9 cellular contexts compared by ENCODE assay signal in genomic region chr16:20944861-20945390, GRCh38. TPM values are rescaled to one million over a fixed set of nuclear protein-coding genes. Genes with fewer than 3 reads are reported as not detected.
DNase-seq lines count a peak whose midpoint lies in the region; ATAC-seq, FAIRE-seq and TF ChIP-seq lines count a peak whose summit lies in the region.
"Had no signal": no experiment of that assay in that cellular context is flagged by ENCODE, and none has a peak within 500 bp of the region (broad histone marks: within the 10 kb centered on the region; RNA-seq: fewer than 3 reads in every experiment).

No MANE protein-coding gene starts in this region.

- peak; percentile 78 for ATAC-seq in activated CD4-positive, alpha-beta T cell treated with anti-CD3 and anti-CD28 coated beads for 36 hours
- ATAC-seq in GM21576 (IDR thresholded peaks at IDR 0.05; ENCODE audit: unreplicated experiment): no peak

- DNase-seq in activated T-cell treated with anti-CD3 and anti-CD28 coated beads for 48 hours (ENCODE audit: low read depth): peak; percentile 49
- no peak for DNase-seq in activated T-cell treated with anti-CD3 and anti-CD28 coated beads, Interleukin-2, amount 50 U/mL, for 1 hour
- DNase-seq in activated CD4-positive, alpha-beta T cell treated with anti-CD3 and anti-CD28 coated beads for 36 hours: peak; percentile 78
- DNase-seq in erythroblast (lab: John Stamatoyannopoulos, UW): peak; percentile 50 to 68
- DNase-seq in stimulated activated CD8-positive, alpha-beta memory T cell treated with anti-CD3 and anti-CD28 coated beads, Interleukin-7, amount 100 ng/mL, for 24 hours (ENCODE audit: low read depth): peak; percentile 13
- DNase-seq in mesothelial cell of epicardium (ENCODE audit: low spot score in 2 of 2, unreplicated experiment in 2 of 2): no peak
- DNase-seq in GM12891 (ENCODE audit: insufficient read length, low spot score): no peak
- DNase-seq: heart right ventricle had no signal

- H3K4me3 Mint-ChIP-seq in activated CD4-positive, alpha-beta T cell treated with anti-CD3 and anti-CD28 coated beads for 36 hours: no peak overlapping the region
- no peak overlapping the region for H3K4me3 Mint-ChIP-seq in mesothelial cell of epicardium

- no peaks in the 10 kb centered on the region for H3K9me3 Mint-ChIP-seq in activated CD4-positive, alpha-beta T cell treated with anti-CD3 and anti-CD28 coated beads for 36 hours (ENCODE audit: low read depth)
- H3K9me3 Mint-ChIP-seq in mesothelial cell of epicardium: no peaks in the 10 kb centered on the region

- intact Hi-C loops in activated CD4-positive, alpha-beta T cell treated with anti-CD3 and anti-CD28 coated beads for 36 hours (cut with DNase I, micrococcal nuclease): loop anchor here (1.0 to 5.0 kb wide), 5 partner anchors 34 to 357 kb away; partner anchors contain the start of genes DCUN1D3 (in 1 of the 2), LYRM1 (in 1 of the 2) and THUMPD1 (in 1 of the 2)

- H3K36me3 Mint-ChIP-seq in activated CD4-positive, alpha-beta T cell treated with anti-CD3 and anti-CD28 coated beads for 36 hours (ENCODE audit: low read depth): no peaks in the 10 kb centered on the region
- H3K36me3 Mint-ChIP-seq in mesothelial cell of epicardium: no peaks in the 10 kb centered on the region

- FAIRE-seq in GM12891 (lab: Jason Lieb, UNC): no peak

- H3K27ac Mint-ChIP-seq in activated CD4-positive, alpha-beta T cell treated with anti-CD3 and anti-CD28 coated beads for 36 hours: peak overlapping the region; percentile 55
- no peak overlapping the region for H3K27ac Mint-ChIP-seq in mesothelial cell of epicardium

- peaks cover 34% of the 10 kb centered on the region for H3K4me1 Mint-ChIP-seq in activated CD4-positive, alpha-beta T cell treated with anti-CD3 and anti-CD28 coated beads for 36 hours
- H3K4me1 Mint-ChIP-seq in mesothelial cell of epicardium: no peaks in the 10 kb centered on the region

- no peaks in the 10 kb centered on the region for H3K27me3 Mint-ChIP-seq in activated CD4-positive, alpha-beta T cell treated with anti-CD3 and anti-CD28 coated beads for 36 hours
- H3K27me3 Mint-ChIP-seq in mesothelial cell of epicardium (ENCODE audit: low read depth): no peaks in the 10 kb centered on the region

- POLR2A ChIA-PET in activated CD4-positive, alpha-beta T cell treated with anti-CD3 and anti-CD28 coated beads for 36 hours (lab: Charles Lee): no interaction called here

- TF ChIP-seq POLR2A in erythroblast (IDR thresholded peaks at IDR 0.05; ENCODE audit: low read length) (no peak), GM12891 (IDR thresholded peaks at IDR 0.05; ENCODE audit: low read depth, low read length) (no peak)

- TF ChIP-seq CTCF in mesothelial cell of epicardium (IDR thresholded peaks at IDR 0.05; ENCODE audit: unreplicated experiment): no peak

- CTCF ChIA-PET in activated CD4-positive, alpha-beta T cell treated with anti-CD3 and anti-CD28 coated beads for 36 hours (lab: Charles Lee): no interaction called here

TF ChIP-seq in GM12891, 5 proteins besides CTCF, POLR2A, EP300 and RAD21:
- TF ChIP-seq SPI1 (IDR thresholded peaks at IDR 0.05; ENCODE audit: low read depth, low read length) (no peak), POU2F2 (IDR thresholded peaks at IDR 0.05; ENCODE audit: low read depth, low read length) (no peak), PAX5 (IDR thresholded peaks at IDR 0.05; ENCODE audit: insufficient read depth, low read length, severe bottlenecking) (no peak), TAF1 (IDR thresholded peaks at IDR 0.05; ENCODE audit: low read depth, low read length) (no peak), POLR2AphosphoS5 (IDR thresholded peaks at IDR 0.05; ENCODE audit: low read depth, low read length) (no peak)

RNA-seq across cellular contexts. Expression of gene LYRM1, which starts 44.4 kb away (rescaled TPM):
- 10 to 100 TPM; 24.7 to 29.5 TPM for total RNA-seq in activated CD4-positive, alpha-beta T cell treated with anti-CD3 and anti-CD28 coated beads for 36 hours
- total RNA-seq in mesothelial cell of epicardium: 14.7 to 16.0 TPM (median 15.9 TPM) in 3 replicates
- 32.4 TPM for polyA plus RNA-seq in GM12891 (2012; ENCODE audit: low read depth, missing spikeins)

RNA-seq across cellular contexts. Expression of gene DCUN1D3, which starts 44.8 kb away (rescaled TPM):
- total RNA-seq in activated CD4-positive, alpha-beta T cell treated with anti-CD3 and anti-CD28 coated beads for 36 hours: 1 to 10 TPM; 4.2 to 5.1 TPM
- total RNA-seq in mesothelial cell of epicardium: 10.8 to 12.4 TPM (median 12.0 TPM) in 3 replicates
- polyA plus RNA-seq in GM12891 (2012; ENCODE audit: low read depth, missing spikeins): 1.9 TPM

Comparison
In these comparisons a context has a peak if more than half of its experiments do, and no peak if none do; other contexts are left out.
1. DNase-seq: peak in activated T-cell treated with anti-CD3 and anti-CD28 coated beads for 48 hours (single experiment), activated CD4-positive, alpha-beta T cell treated with anti-CD3 and anti-CD28 coated beads for 36 hours (single experiment), erythroblast (2 of 2) and stimulated activated CD8-positive, alpha-beta memory T cell treated with anti-CD3 and anti-CD28 coated beads, Interleukin-7, amount 100 ng/mL, for 24 hours (single experiment); none in activated T-cell treated with anti-CD3 and anti-CD28 coated beads, Interleukin-2, amount 50 U/mL, for 1 hour (single experiment), mesothelial cell of epicardium (0 of 2) and GM12891 (single experiment).